ENCODE assay signal across 23 cellular contexts in the genomic region with DNA sequence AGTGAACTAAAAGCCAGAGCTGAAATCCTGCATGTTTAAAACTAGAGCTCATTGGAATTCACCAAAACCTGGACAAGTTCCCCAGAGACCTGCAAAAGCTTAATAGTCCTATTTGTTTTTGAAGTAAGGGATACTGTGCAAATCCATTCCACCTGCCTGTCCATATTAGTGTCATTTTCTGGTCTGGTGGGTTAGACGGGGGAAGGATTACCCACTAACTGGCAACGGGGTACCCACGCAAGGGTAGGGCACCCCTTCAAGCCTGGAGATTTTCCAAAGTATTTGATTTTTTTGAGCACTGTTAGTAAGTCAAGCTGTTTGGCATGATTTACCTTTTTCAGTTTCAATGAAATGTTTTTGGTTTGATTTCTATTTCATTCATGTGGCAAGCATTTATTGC.
"Had no signal": no experiment of that assay in that cellular context is flagged by ENCODE, and none has a peak within 500 bp of the region (broad histone marks: within the 10 kb centered on the region; RNA-seq: fewer than 3 reads in every experiment).

No MANE protein-coding gene starts in this region.

- H3K4me3 ChIP-seq: coronary artery, lower lobe of right lung, right atrium auricular region, stomach, testis, tibial nerve, upper lobe of left lung had no signal

- H3K27me3 ChIP-seq: right atrium auricular region, stomach, testis, tibial nerve, upper lobe of left lung had no signal

- H3K36me3 Mint-ChIP-seq: immature natural killer cell; memory B cell; natural killer cell; stimulated activated effector memory CD8-positive, alpha-beta T cell treated with anti-CD3 and anti-CD28 coated beads, Interleukin-12 subunit alpha, Interleukin-12 subunit beta, amount 100 ng/mL, for 72 hours had no signal

- H3K27ac ChIP-seq: coronary artery, lower lobe of right lung, neutrophil, parathyroid adenoma, right atrium auricular region, stomach, testis, tibial nerve, upper lobe of left lung had no signal

- DNase-seq: dermis blood vessel endothelial cell; effector memory CD8-positive, alpha-beta T cell; erythroblast; hypothalamus; immature natural killer cell; left ventricle myocardium superior; lower lobe of right lung; natural killer cell; stimulated activated CD4-positive, alpha-beta T cell treated with anti-CD3 and anti-CD28 coated beads, Interleukin-2, amount 100 ng/mL, for 24 hours; stimulated activated CD4-positive, alpha-beta T cell treated with anti-CD3 and anti-CD28 coated beads, Interleukin-4, amount 100 ng/mL, for 24 hours; stimulated activated naive CD4-positive, alpha-beta T cell treated with Interleukin-2 at 50 U/mL for 16 hours; stomach; testis; upper lobe of left lung had no signal

- H3K4me3 Mint-ChIP-seq: effector memory CD8-positive, alpha-beta T cell; immature natural killer cell; memory B cell; natural killer cell; stimulated activated effector memory CD8-positive, alpha-beta T cell treated with anti-CD3 and anti-CD28 coated beads, Interleukin-12 subunit alpha, Interleukin-12 subunit beta, amount 100 ng/mL, for 72 hours had no signal

- H3K27ac Mint-ChIP-seq: effector memory CD8-positive, alpha-beta T cell; immature natural killer cell; memory B cell; natural killer cell; progenitor cell of endocrine pancreas; stimulated activated effector memory CD8-positive, alpha-beta T cell treated with anti-CD3 and anti-CD28 coated beads, Interleukin-12 subunit alpha, Interleukin-12 subunit beta, amount 100 ng/mL, for 72 hours had no signal

- H3K9me3 Mint-ChIP-seq: effector memory CD8-positive, alpha-beta T cell; memory B cell; natural killer cell; stimulated activated effector memory CD8-positive, alpha-beta T cell treated with anti-CD3 and anti-CD28 coated beads, Interleukin-12 subunit alpha, Interleukin-12 subunit beta, amount 100 ng/mL, for 72 hours had no signal

- H3K9ac ChIP-seq: parathyroid adenoma had no signal

- H3K36me3 ChIP-seq: lower lobe of right lung, neutrophil, right atrium auricular region, stomach, tibial nerve, upper lobe of left lung had no signal

- H3K4me1 ChIP-seq: lower lobe of right lung, parathyroid adenoma, right atrium auricular region, stomach, testis, tibial nerve, upper lobe of left lung had no signal

- H3K4me1 Mint-ChIP-seq: immature natural killer cell; natural killer cell; stimulated activated effector memory CD8-positive, alpha-beta T cell treated with anti-CD3 and anti-CD28 coated beads, Interleukin-12 subunit alpha, Interleukin-12 subunit beta, amount 100 ng/mL, for 72 hours had no signal

- ATAC-seq: effector memory CD8-positive, alpha-beta T cell; left ventricle myocardium superior; lower lobe of right lung; natural killer cell; sciatic nerve; stimulated activated effector memory CD8-positive, alpha-beta T cell treated with anti-CD3 and anti-CD28 coated beads, Interleukin-12 subunit alpha, Interleukin-12 subunit beta, amount 100 ng/mL, for 72 hours had no signal

- H3K9me3 ChIP-seq: lower lobe of right lung, neutrophil, right atrium auricular region, stomach, testis, tibial nerve, upper lobe of left lung had no signal
